In the genomic region with DNA sequence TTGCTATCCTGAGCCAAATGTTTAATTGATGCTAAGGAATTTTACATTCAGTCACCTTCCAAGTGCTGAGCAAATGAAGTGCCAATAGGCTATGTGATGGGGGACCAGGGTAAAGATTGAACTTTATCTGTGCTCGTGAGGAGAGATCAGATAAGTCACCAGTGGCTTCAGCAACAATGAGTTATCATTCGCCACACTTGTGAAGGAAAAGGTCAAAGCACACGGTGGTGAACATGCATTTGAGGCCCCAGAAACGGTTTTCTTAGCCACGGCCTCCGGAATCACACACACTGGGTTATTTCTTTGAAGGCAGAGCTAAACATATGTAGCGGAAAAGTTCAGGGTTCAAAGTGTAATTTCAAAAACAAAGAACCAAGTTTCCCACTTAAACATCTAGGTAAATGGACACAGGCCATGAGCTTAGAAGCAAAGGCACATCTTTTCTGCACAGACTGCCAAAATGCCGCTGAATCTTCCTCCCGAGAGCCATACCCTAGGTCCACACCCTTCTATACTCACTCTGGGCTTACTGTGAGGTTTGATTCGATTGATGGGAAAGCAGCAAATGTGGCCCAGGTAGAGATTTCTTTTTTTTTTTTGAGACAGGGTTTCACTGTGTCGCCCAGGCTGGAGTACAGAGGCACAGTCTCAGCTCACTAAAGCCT, we compare ENCODE assay signal across 1 cellular context.
TF ChIP-seq lines count a peak whose summit lies in the region.

No MANE protein-coding gene starts in this region.

TF ChIP-seq in HepG2, 621 proteins besides CTCF, POLR2A, EP300 and RAD21 (continued from another document and continues in another):
- TF ChIP-seq, protein P1, sequence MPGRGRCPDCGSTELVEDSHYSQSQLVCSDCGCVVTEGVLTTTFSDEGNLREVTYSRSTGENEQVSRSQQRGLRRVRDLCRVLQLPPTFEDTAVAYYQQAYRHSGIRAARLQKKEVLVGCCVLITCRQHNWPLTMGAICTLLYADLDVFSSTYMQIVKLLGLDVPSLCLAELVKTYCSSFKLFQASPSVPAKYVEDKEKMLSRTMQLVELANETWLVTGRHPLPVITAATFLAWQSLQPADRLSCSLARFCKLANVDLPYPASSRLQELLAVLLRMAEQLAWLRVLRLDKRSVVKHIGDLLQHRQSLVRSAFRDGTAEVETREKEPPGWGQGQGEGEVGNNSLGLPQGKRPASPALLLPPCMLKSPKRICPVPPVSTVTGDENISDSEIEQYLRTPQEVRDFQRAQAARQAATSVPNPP (CRISPR knock-in tag; IDR thresholded peaks at IDR 0.05), result peak; percentile 86
- TF ChIP-seq AGO2 (optimal IDR thresholded peaks at IDR 0.05; ENCODE audit: low read depth, low read length), result no peak
- peak; percentile 75; the same call in 1 of the 2 replicates for TF ChIP-seq ZKSCAN8 (CRISPR knock-in tag; IDR thresholded peaks at IDR 0.05; ENCODE audit: borderline replicate concordance)
- TF ChIP-seq FOXA3 (CRISPR knock-in tag; IDR thresholded peaks at IDR 0.05), result peak; percentile 74
- TF ChIP-seq, protein P2, sequence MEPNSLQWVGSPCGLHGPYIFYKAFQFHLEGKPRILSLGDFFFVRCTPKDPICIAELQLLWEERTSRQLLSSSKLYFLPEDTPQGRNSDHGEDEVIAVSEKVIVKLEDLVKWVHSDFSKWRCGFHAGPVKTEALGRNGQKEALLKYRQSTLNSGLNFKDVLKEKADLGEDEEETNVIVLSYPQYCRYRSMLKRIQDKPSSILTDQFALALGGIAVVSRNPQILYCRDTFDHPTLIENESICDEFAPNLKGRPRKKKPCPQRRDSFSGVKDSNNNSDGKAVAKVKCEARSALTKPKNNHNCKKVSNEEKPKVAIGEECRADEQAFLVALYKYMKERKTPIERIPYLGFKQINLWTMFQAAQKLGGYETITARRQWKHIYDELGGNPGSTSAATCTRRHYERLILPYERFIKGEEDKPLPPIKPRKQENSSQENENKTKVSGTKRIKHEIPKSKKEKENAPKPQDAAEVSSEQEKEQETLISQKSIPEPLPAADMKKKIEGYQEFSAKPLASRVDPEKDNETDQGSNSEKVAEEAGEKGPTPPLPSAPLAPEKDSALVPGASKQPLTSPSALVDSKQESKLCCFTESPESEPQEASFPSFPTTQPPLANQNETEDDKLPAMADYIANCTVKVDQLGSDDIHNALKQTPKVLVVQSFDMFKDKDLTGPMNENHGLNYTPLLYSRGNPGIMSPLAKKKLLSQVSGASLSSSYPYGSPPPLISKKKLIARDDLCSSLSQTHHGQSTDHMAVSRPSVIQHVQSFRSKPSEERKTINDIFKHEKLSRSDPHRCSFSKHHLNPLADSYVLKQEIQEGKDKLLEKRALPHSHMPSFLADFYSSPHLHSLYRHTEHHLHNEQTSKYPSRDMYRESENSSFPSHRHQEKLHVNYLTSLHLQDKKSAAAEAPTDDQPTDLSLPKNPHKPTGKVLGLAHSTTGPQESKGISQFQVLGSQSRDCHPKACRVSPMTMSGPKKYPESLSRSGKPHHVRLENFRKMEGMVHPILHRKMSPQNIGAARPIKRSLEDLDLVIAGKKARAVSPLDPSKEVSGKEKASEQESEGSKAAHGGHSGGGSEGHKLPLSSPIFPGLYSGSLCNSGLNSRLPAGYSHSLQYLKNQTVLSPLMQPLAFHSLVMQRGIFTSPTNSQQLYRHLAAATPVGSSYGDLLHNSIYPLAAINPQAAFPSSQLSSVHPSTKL (CRISPR knock-in tag; IDR thresholded peaks at IDR 0.05), result peak; percentile 95
- TF ChIP-seq, protein P3, sequence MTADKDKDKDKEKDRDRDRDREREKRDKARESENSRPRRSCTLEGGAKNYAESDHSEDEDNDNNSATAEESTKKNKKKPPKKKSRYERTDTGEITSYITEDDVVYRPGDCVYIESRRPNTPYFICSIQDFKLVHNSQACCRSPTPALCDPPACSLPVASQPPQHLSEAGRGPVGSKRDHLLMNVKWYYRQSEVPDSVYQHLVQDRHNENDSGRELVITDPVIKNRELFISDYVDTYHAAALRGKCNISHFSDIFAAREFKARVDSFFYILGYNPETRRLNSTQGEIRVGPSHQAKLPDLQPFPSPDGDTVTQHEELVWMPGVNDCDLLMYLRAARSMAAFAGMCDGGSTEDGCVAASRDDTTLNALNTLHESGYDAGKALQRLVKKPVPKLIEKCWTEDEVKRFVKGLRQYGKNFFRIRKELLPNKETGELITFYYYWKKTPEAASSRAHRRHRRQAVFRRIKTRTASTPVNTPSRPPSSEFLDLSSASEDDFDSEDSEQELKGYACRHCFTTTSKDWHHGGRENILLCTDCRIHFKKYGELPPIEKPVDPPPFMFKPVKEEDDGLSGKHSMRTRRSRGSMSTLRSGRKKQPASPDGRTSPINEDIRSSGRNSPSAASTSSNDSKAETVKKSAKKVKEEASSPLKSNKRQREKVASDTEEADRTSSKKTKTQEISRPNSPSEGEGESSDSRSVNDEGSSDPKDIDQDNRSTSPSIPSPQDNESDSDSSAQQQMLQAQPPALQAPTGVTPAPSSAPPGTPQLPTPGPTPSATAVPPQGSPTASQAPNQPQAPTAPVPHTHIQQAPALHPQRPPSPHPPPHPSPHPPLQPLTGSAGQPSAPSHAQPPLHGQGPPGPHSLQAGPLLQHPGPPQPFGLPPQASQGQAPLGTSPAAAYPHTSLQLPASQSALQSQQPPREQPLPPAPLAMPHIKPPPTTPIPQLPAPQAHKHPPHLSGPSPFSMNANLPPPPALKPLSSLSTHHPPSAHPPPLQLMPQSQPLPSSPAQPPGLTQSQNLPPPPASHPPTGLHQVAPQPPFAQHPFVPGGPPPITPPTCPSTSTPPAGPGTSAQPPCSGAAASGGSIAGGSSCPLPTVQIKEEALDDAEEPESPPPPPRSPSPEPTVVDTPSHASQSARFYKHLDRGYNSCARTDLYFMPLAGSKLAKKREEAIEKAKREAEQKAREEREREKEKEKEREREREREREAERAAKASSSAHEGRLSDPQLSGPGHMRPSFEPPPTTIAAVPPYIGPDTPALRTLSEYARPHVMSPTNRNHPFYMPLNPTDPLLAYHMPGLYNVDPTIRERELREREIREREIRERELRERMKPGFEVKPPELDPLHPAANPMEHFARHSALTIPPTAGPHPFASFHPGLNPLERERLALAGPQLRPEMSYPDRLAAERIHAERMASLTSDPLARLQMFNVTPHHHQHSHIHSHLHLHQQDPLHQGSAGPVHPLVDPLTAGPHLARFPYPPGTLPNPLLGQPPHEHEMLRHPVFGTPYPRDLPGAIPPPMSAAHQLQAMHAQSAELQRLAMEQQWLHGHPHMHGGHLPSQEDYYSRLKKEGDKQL (CRISPR knock-in tag; IDR thresholded peaks at IDR 0.05; ENCODE audit: low read depth), result peak; percentile 79; the same call in 1 of the 2 replicates
- peak; percentile 17; the same call in 1 of the 2 replicates for TF ChIP-seq MED13 (CRISPR knock-in tag; IDR thresholded peaks at IDR 0.05)
- TF ChIP-seq, protein P4, sequence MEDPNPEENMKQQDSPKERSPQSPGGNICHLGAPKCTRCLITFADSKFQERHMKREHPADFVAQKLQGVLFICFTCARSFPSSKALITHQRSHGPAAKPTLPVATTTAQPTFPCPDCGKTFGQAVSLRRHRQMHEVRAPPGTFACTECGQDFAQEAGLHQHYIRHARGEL (CRISPR knock-in tag; IDR thresholded peaks at IDR 0.05), result no peak
- TF ChIP-seq TOPORS (CRISPR knock-in tag; IDR thresholded peaks at IDR 0.05), result 0 out of 2 replicates have a peak, but pooled peaks have one; percentile 52
- TF ChIP-seq NFRKB (IDR thresholded peaks at IDR 0.05), result no peak
- TF ChIP-seq, protein P5, sequence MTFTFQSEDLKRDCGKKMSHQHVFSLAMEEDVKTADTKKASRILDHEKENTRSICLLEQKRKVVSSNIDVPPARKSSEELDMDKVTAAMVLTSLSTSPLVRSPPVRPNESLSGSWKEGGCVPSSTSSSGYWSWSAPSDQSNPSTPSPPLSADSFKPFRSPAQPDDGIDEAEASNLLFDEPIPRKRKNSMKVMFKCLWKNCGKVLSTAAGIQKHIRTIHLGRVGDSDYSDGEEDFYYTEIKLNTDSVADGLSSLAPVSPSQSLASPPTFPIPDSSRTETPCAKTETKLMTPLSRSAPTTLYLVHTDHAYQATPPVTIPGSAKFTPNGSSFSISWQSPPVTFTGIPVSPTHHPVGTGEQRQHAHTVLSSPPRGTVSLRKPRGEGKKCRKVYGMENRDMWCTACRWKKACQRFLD (CRISPR knock-in tag; IDR thresholded peaks at IDR 0.05; ENCODE audit: borderline replicate concordance), result no peak
- TF ChIP-seq, protein P6, sequence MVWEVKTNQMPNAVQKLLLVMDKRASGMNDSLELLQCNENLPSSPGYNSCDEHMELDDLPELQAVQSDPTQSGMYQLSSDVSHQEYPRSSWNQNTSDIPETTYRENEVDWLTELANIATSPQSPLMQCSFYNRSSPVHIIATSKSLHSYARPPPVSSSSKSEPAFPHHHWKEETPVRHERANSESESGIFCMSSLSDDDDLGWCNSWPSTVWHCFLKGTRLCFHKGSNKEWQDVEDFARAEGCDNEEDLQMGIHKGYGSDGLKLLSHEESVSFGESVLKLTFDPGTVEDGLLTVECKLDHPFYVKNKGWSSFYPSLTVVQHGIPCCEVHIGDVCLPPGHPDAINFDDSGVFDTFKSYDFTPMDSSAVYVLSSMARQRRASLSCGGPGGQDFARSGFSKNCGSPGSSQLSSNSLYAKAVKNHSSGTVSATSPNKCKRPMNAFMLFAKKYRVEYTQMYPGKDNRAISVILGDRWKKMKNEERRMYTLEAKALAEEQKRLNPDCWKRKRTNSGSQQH (CRISPR knock-in tag; IDR thresholded peaks at IDR 0.05; ENCODE audit: low read depth), result peak; percentile 58; the same call in 1 of the 2 replicates
- TF ChIP-seq SIN3A (IDR thresholded peaks at IDR 0.05; ENCODE audit: borderline replicate concordance, low read depth, low read length), result 0 out of 2 replicates have a peak, but pooled peaks have one; percentile 39
- peak; percentile 92 for TF ChIP-seq SMYD3 (CRISPR knock-in tag; IDR thresholded peaks at IDR 0.05)
- TF ChIP-seq, protein P7, sequence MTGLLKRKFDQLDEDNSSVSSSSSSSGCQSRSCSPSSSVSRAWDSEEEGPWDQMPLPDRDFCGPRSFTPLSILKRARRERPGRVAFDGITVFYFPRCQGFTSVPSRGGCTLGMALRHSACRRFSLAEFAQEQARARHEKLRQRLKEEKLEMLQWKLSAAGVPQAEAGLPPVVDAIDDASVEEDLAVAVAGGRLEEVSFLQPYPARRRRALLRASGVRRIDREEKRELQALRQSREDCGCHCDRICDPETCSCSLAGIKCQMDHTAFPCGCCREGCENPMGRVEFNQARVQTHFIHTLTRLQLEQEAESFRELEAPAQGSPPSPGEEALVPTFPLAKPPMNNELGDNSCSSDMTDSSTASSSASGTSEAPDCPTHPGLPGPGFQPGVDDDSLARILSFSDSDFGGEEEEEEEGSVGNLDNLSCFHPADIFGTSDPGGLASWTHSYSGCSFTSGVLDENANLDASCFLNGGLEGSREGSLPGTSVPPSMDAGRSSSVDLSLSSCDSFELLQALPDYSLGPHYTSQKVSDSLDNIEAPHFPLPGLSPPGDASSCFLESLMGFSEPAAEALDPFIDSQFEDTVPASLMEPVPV (CRISPR knock-in tag; IDR thresholded peaks at IDR 0.05), result 0 out of 2 replicates have a peak, but pooled peaks have one; percentile 47
- peak; percentile 86 for TF ChIP-seq MEIS2 (CRISPR knock-in tag; IDR thresholded peaks at IDR 0.05)
- 0 out of 2 replicates have a peak, but pooled peaks have one; percentile 42 for TF ChIP-seq GATAD1 (CRISPR knock-in tag; IDR thresholded peaks at IDR 0.05)
- TF ChIP-seq, protein P8, sequence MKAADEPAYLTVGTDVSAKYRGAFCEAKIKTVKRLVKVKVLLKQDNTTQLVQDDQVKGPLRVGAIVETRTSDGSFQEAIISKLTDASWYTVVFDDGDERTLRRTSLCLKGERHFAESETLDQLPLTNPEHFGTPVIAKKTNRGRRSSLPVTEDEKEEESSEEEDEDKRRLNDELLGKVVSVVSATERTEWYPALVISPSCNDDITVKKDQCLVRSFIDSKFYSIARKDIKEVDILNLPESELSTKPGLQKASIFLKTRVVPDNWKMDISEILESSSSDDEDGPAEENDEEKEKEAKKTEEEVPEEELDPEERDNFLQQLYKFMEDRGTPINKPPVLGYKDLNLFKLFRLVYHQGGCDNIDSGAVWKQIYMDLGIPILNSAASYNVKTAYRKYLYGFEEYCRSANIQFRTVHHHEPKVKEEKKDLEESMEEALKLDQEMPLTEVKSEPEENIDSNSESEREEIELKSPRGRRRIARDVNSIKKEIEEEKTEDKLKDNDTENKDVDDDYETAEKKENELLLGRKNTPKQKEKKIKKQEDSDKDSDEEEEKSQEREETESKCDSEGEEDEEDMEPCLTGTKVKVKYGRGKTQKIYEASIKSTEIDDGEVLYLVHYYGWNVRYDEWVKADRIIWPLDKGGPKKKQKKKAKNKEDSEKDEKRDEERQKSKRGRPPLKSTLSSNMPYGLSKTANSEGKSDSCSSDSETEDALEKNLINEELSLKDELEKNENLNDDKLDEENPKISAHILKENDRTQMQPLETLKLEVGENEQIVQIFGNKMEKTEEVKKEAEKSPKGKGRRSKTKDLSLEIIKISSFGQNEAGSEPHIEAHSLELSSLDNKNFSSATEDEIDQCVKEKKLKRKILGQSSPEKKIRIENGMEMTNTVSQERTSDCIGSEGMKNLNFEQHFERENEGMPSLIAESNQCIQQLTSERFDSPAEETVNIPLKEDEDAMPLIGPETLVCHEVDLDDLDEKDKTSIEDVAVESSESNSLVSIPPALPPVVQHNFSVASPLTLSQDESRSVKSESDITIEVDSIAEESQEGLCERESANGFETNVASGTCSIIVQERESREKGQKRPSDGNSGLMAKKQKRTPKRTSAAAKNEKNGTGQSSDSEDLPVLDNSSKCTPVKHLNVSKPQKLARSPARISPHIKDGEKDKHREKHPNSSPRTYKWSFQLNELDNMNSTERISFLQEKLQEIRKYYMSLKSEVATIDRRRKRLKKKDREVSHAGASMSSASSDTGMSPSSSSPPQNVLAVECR (CRISPR knock-in tag; IDR thresholded peaks at IDR 0.05; ENCODE audit: borderline replicate concordance), result peak; percentile 50; the same call in 1 of the 2 replicates
- no peak for TF ChIP-seq ZNF230 (CRISPR knock-in tag; IDR thresholded peaks at IDR 0.05)
- TF ChIP-seq ZNF749 (CRISPR knock-in tag; IDR thresholded peaks at IDR 0.05; ENCODE audit: borderline replicate concordance), result peak; percentile 55; the same call in 1 of the 2 replicates
- TF ChIP-seq ZNF343 (CRISPR knock-in tag; IDR thresholded peaks at IDR 0.05), result no peak
- no peak for TF ChIP-seq ATM (IDR thresholded peaks at IDR 0.05; ENCODE audit: borderline replicate concordance)
- no peak for TF ChIP-seq ZNF616 (CRISPR knock-in tag; IDR thresholded peaks at IDR 0.05; ENCODE audit: low read depth)
- TF ChIP-seq, protein P9, sequence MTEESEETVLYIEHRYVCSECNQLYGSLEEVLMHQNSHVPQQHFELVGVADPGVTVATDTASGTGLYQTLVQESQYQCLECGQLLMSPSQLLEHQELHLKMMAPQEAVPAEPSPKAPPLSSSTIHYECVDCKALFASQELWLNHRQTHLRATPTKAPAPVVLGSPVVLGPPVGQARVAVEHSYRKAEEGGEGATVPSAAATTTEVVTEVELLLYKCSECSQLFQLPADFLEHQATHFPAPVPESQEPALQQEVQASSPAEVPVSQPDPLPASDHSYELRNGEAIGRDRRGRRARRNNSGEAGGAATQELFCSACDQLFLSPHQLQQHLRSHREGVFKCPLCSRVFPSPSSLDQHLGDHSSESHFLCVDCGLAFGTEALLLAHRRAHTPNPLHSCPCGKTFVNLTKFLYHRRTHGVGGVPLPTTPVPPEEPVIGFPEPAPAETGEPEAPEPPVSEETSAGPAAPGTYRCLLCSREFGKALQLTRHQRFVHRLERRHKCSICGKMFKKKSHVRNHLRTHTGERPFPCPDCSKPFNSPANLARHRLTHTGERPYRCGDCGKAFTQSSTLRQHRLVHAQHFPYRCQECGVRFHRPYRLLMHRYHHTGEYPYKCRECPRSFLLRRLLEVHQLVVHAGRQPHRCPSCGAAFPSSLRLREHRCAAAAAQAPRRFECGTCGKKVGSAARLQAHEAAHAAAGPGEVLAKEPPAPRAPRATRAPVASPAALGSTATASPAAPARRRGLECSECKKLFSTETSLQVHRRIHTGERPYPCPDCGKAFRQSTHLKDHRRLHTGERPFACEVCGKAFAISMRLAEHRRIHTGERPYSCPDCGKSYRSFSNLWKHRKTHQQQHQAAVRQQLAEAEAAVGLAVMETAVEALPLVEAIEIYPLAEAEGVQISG (CRISPR knock-in tag; IDR thresholded peaks at IDR 0.05), result peak; percentile 57; the same call in 1 of the 2 replicates
